Comparison of ENCODE assay signal across 15 cellular contexts in genomic region chr6:23568292-23568691, GRCh38.
DNase-seq lines count a peak whose midpoint lies in the region; ATAC-seq and TF ChIP-seq lines count a peak whose summit lies in the region.
"Had no signal": no experiment of that assay in that cellular context is flagged by ENCODE, and none has a peak within 500 bp of the region (broad histone marks: within the 10 kb centered on the region; RNA-seq: fewer than 3 reads in every experiment).

No MANE protein-coding gene starts in this region.

- H3K27ac ChIP-seq in prostate gland: no peak overlapping the region
- H3K27ac ChIP-seq: GM23248 had no signal

- H3K9me3 ChIP-seq in adipocyte (ENCODE audit: control insufficient read depth, low read length): peaks cover 31% of the 10 kb centered on the region
- H3K9me3 ChIP-seq in prostate gland: no peaks in the 10 kb centered on the region

- 90% methylated on average over 1 of the region's 1 CpG for WGBS in prostate gland

- ATAC-seq in GM18502 (IDR thresholded peaks at IDR 0.05; ENCODE audit: poor library complexity, unreplicated experiment): no peak
- ATAC-seq: HCT116 had no signal

- no peaks in the 10 kb centered on the region for H3K27me3 ChIP-seq in adipocyte (replicated peaks; ENCODE audit: control insufficient read depth, insufficient read depth, low read length)
- no peaks in the 10 kb centered on the region for H3K27me3 ChIP-seq in prostate gland (replicated peaks; ENCODE audit: insufficient read depth)

- peak; percentile 70 for DNase-seq in adipocyte (ENCODE audit: low read depth)
- DNase-seq in choroid plexus epithelial cell (ENCODE audit: low read depth): peak; percentile 6
- DNase-seq in fibroblast of gingiva (ENCODE audit: low read depth): peak; percentile 5
- DNase-seq in prostate gland (ENCODE audit: low spot score): no peak
- no peak for DNase-seq in activated CD8-positive, alpha-beta memory T cell treated with anti-CD3 and anti-CD28 coated beads for 24 hours
- DNase-seq: C1 segment of cervical spinal cord; Calu3; CD4-positive, alpha-beta memory T cell; COR-L47; DMS53; DMS79 treated with DMSO at 0.1 percent for 48 hours; GM23248; H9 had no signal

- H3K4me1 ChIP-seq in adipocyte (ENCODE audit: control insufficient read depth, insufficient read depth, low read length): no peaks in the 10 kb centered on the region
- H3K4me1 ChIP-seq in prostate gland (replicated peaks): no peaks in the 10 kb centered on the region

- H3K4me3 ChIP-seq in adipocyte (ENCODE audit: low read length) (no peak overlapping the region), choroid plexus epithelial cell (ENCODE audit: low read depth, low read length) (no peak overlapping the region), prostate gland (no peak overlapping the region)
- H3K4me3 ChIP-seq: GM23248 had no signal

- H3K36me3 ChIP-seq in adipocyte (ENCODE audit: control insufficient read depth, insufficient read depth, low read length, severe bottlenecking) (no peaks in the 10 kb centered on the region), prostate gland (no peaks in the 10 kb centered on the region)

- no peak for TF ChIP-seq POLR2A in prostate gland (IDR thresholded peaks at IDR 0.05)

- TF ChIP-seq CTCF in choroid plexus epithelial cell (conservative IDR thresholded peaks at IDR 0.05; ENCODE audit: low read depth, low read length) (no peak), prostate gland (IDR thresholded peaks at IDR 0.05) (no peak)

- no peak overlapping the region for H3K9ac ChIP-seq in adipocyte (ENCODE audit: low read length)
- H3K9ac ChIP-seq: GM23248 had no signal

- intact Hi-C loops in prostate gland (cut with DNase I): no loop called here

Comparison
In these comparisons a context has a peak if more than half of its experiments do, and no peak if none do; other contexts are left out.
1. DNase-seq: peak in adipocyte (single experiment), choroid plexus epithelial cell (single experiment) and fibroblast of gingiva (single experiment); none in prostate gland (single experiment) and activated CD8-positive, alpha-beta memory T cell treated with anti-CD3 and anti-CD28 coated beads for 24 hours (single experiment).